ENCODE assay signal across 10 cellular contexts in the genomic region with DNA sequence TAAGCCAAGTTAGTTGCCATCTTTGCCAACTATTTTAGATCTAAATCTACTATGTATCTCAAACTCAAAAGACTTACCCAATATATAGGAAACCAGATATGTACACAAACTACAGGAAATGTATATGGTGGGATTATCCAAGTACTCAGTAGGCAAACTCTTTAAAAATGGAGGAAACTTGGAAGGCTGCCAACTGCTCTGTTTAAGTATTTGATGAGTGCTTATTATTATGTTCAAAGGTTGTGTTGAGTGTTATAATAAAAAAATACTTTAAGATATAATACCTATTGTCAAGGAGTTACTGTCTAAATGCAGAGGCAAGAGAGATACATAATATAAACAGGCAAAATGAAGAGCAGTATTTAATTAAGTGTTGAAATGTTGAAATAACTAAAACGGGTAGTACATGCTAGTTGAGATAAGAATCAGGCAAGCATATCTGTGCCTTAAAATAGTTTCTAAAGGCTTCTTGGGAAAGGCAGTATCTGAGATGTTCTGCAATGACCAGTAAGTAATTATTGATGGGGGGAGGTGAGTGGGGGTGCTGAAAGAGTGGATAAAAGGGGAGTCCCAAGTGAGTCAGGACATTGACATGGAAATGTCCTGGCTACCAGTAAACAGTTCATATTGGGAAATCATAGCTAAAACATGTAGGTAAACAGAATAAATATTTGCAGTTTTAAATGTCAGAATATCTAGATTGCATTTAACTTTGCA. TPM values are rescaled to one million over a fixed set of nuclear protein-coding genes. Genes with fewer than 3 reads are reported as not detected.
DNase-seq lines count a peak whose midpoint lies in the region; ATAC-seq, FAIRE-seq and TF ChIP-seq lines count a peak whose summit lies in the region.
"Had no signal": no experiment of that assay in that cellular context is flagged by ENCODE, and none has a peak within 500 bp of the region (broad histone marks: within the 10 kb centered on the region; RNA-seq: fewer than 3 reads in every experiment).

No MANE protein-coding gene starts in this region.

- in situ Hi-C loops in K562 (cut with MboI): no loop called here

- no peaks in the 10 kb centered on the region for H3K27me3 ChIP-seq in K562 (ENCODE audit: control insufficient read depth in 2 of 2, insufficient read depth in 2 of 2, low read length in 2 of 2)
- H3K27me3 ChIP-seq in osteoblast (ENCODE audit: insufficient read depth, low read length): no peaks in the 10 kb centered on the region
- no peaks in the 10 kb centered on the region for H3K27me3 ChIP-seq in MM.1S (replicated peaks; ENCODE audit: insufficient read depth, low read length)

- H4K20me1 ChIP-seq in K562 (replicated peaks; ENCODE audit: control insufficient read depth, insufficient read depth, low read length) (no peaks in the 10 kb centered on the region), osteoblast (ENCODE audit: insufficient read depth, low read length) (peaks cover 7% of the 10 kb centered on the region), MM.1S (ENCODE audit: insufficient read depth, low read length) (no peaks in the 10 kb centered on the region)

- H3K79me2 ChIP-seq in K562 (ENCODE audit: control insufficient read depth, insufficient read depth, low read length) (no peaks in the 10 kb centered on the region), osteoblast (ENCODE audit: insufficient read depth, low read length) (peaks cover 64% of the 10 kb centered on the region), MM.1S (ENCODE audit: low read length) (no peaks in the 10 kb centered on the region)

- no peaks in the 10 kb centered on the region for H3K9me3 ChIP-seq in K562 (replicated peaks; ENCODE audit: control insufficient read depth, insufficient read depth, low read depth, low read length)
- no peaks in the 10 kb centered on the region for H3K9me3 ChIP-seq in osteoblast (ENCODE audit: low read depth, low read length)
- no peaks in the 10 kb centered on the region for H3K9me3 ChIP-seq in MM.1S (replicated peaks; ENCODE audit: insufficient read depth, low read length)

- no peak overlapping the region for H2AFZ ChIP-seq in K562 (ENCODE audit: low read depth, low read length)
- no peak overlapping the region for H2AFZ ChIP-seq in osteoblast (ENCODE audit: low read length)
- no peak overlapping the region for H2AFZ ChIP-seq in MM.1S (ENCODE audit: low read length)

- POLR2A ChIA-PET in K562 (lab: Yijun Ruan, JAX): interaction anchor here (0.6 kb wide), 1 partner anchor 1305 kb away, joined by 3 read pairs; no protein-coding TSS in a partner anchor

- H3K4me2 ChIP-seq in K562 (ENCODE audit: insufficient read depth, low read length): no peak overlapping the region
- H3K4me2 ChIP-seq in osteoblast (ENCODE audit: insufficient read depth, low read length): no peak overlapping the region
- H3K4me2 ChIP-seq in MM.1S (ENCODE audit: low read depth, low read length): no peak overlapping the region

- H3K9me2 ChIP-seq in MM.1S (replicated peaks; ENCODE audit: insufficient read depth, low read length): no peaks in the 10 kb centered on the region

- TF ChIP-seq RAD21 in K562 (CRISPR knock-in tag; conservative IDR thresholded peaks at IDR 0.05 in 1 of 2, IDR thresholded peaks at IDR 0.05 in 1 of 2): no peak

- H3K27ac ChIP-seq in K562 (ENCODE audit: extremely low read depth, low read depth, low read length) (no peak overlapping the region), osteoblast (ENCODE audit: low read depth, low read length) (peak overlapping the region; percentile 35), MM.1S (ENCODE audit: low read length) (no peak overlapping the region)

- H3K4me1 ChIP-seq in K562 (replicated peaks in 1 of 2; ENCODE audit: control insufficient read depth in 2 of 2, insufficient read depth in 2 of 2, low read length in 2 of 2): peaks cover 0 to 7% of the 10 kb centered on the region in 2 experiments; a peak in 1 of 5 replicates
- H3K4me1 ChIP-seq in osteoblast (ENCODE audit: insufficient read depth, low read length): peaks cover 40% of the 10 kb centered on the region
- H3K4me1 ChIP-seq in MM.1S (ENCODE audit: low read length): no peaks in the 10 kb centered on the region

- ATAC-seq in K562 (no peak), HG03460 (IDR thresholded peaks at IDR 0.05; ENCODE audit: unreplicated experiment) (no peak)

- TF ChIP-seq EP300 in K562 (IDR thresholded peaks at IDR 0.05; ENCODE audit: low read length): no peak

- CTCF ChIA-PET in K562 (lab: Yijun Ruan, JAX; ENCODE audit: low intra/inter-chr PET ratio): no interaction called here

- no peak for TF ChIP-seq POLR2A in K562 (conservative IDR thresholded peaks at IDR 0.05)

- TF ChIP-seq CTCF in K562 (IDR thresholded peaks at IDR 0.05 in 2 of 3, conservative IDR thresholded peaks at IDR 0.05 in 1 of 3; ENCODE audit: insufficient read depth in 2 of 3, low read depth in 1 of 3, low read length in 3 of 3) (no peak), osteoblast (IDR thresholded peaks at IDR 0.05; ENCODE audit: extremely low read depth, low read depth, low read length) (no peak), MM.1S (IDR thresholded peaks at IDR 0.05; ENCODE audit: low read length) (no peak)

- no peak for FAIRE-seq in K562 (lab: Jason Lieb, UNC)

- H3K9me1 ChIP-seq in K562 (ENCODE audit: control insufficient read depth, insufficient read depth, low read length): no peaks in the 10 kb centered on the region

- H3K4me3 ChIP-seq in K562: no peak overlapping the region
- H3K4me3 ChIP-seq in osteoblast (ENCODE audit: insufficient read depth, low read length): no peak overlapping the region
- no peak overlapping the region for H3K4me3 ChIP-seq in MM.1S (ENCODE audit: low read length)

- H3K36me3 ChIP-seq in K562 (ENCODE audit: control insufficient read depth, insufficient read depth, low read length) (no peaks in the 10 kb centered on the region; the same call in 2 of the 3 replicates), osteoblast (ENCODE audit: insufficient read depth, low read length) (peaks cover 54% of the 10 kb centered on the region), MM.1S (replicated peaks; ENCODE audit: insufficient read depth, low read length) (no peaks in the 10 kb centered on the region; the same call in 1 of the 2 replicates)

- H3K9ac ChIP-seq in K562 (ENCODE audit: insufficient read depth in 1 of 2, low read depth in 2 of 2, low read length in 2 of 2) (no peak overlapping the region), MM.1S (ENCODE audit: low read length) (no peak overlapping the region)

- no TSS peak for BruUV-seq in K562 (replicated peaks; lab: Mats Ljungman, UMichigan)

- intact Hi-C loops in K562 (cut with micrococcal nuclease): no loop called here

- 0% methylated on average over 1 of the region's 1 CpG for WGBS in K562 (ENCODE audit: insufficient coverage, low coverage, missing lambda C conversion rate)

- DNase-seq in HCEC 1CT (peak; percentile 56), NCI-H2081 treated with DMSO at 0.1 percent for 48 hours (lab: John Stamatoyannopoulos, UW) (peak; percentile 46), K562 (ENCODE audit: extremely low read depth in 1 of 4, low spot score in 3 of 4) (peak in 1 of 4 experiments; percentile 10), osteoblast (ENCODE audit: insufficient read length, low spot score, missing footprints) (no peak), 8988T (no peak), MM.1S (no peak), GM19240 (ENCODE audit: insufficient read length, low spot score) (no peak)
- DNase-seq: GDM1, retina had no signal

- no peaks in the 10 kb centered on the region for H3F3A ChIP-seq in MM.1S (ENCODE audit: insufficient read depth, low read length)

TF ChIP-seq in K562, 482 proteins besides CTCF, POLR2A, EP300 and RAD21 (continues in another document):
- TF ChIP-seq CHD4 (IDR thresholded peaks at IDR 0.05; ENCODE audit: insufficient read depth, insufficient replicate concordance, low read depth, low read length, poor library complexity, severe bottlenecking): no peak
- TF ChIP-seq SRSF9 (IDR thresholded peaks at IDR 0.05; ENCODE audit: borderline replicate concordance, low read depth, low read length): no peak

RNA-seq across cellular contexts. Expression of gene DST, which starts 6.5 kb away (rescaled TPM):
- total RNA-seq in K562 (2011; cell fraction: chromatin; rRNA removed; ENCODE audit: low replicate concordance): 25.4 and 91.0 TPM in 2 replicates
- 14.0 and 27.6 TPM in 2 replicates for total RNA-seq in K562 (2011; cell fraction: nucleolus; rRNA removed)
- 41.6 and 57.9 TPM in 2 replicates for total RNA-seq in K562 (2011; cell fraction: nucleoplasm; rRNA removed)
- total RNA-seq in K562 (2014; rRNA removed) (14.6 and 16.2 TPM in 2 replicates), K562 (2014; rRNA removed; fragmentation: Illumina TruSeq; extraction: Trizol) (21.9 and 24.6 TPM in 2 replicates), K562 (2015; rRNA removed; fragmentation: Illumina TruSeq; extraction: Trizol) (15.3 and 15.6 TPM in 2 replicates), K562 (2021) (20.3 and 21.8 TPM in 2 replicates), osteoblast (486 and 573 TPM in 2 replicates)
- polyA plus RNA-seq in K562 (2011; rRNA removed) (3.5 and 6.7 TPM in 2 replicates), K562 (2014; fragmentation: Illumina TruSeq; extraction: Trizol) (11.5 and 13.3 TPM in 2 replicates), K562 (2014; fragmentation: Nextera tagmentation; extraction: Ambion mirVana) (1 to 10 TPM; 5.2 to 5.7 TPM), K562 (2014; rRNA removed) (10.5 and 10.9 TPM in 2 replicates)
- polyA plus RNA-seq in K562 (2011; cell fraction: cytosol; rRNA removed): 2.0 and 3.9 TPM in 2 replicates
- polyA plus RNA-seq in K562 (2011; cell fraction: nucleus; rRNA removed): 11.3 and 29.1 TPM in 2 replicates
- polyA plus RNA-seq in K562 (2012): 10.0 and 20.2 TPM in 2 replicates
- polyA minus RNA-seq in K562 (2011; rRNA and poly(A)+ RNA removed): 25.1 and 32.6 TPM in 2 replicates
- polyA minus RNA-seq in K562 (2011; cell fraction: cytosol; rRNA and poly(A)+ RNA removed): 5.7 and 9.4 TPM in 2 replicates
- 38.4 and 44.3 TPM in 2 replicates for polyA minus RNA-seq in K562 (2011; cell fraction: nucleus; rRNA and poly(A)+ RNA removed)

Comparison
In these comparisons a context has a peak if more than half of its experiments do, and no peak if none do; other contexts are left out.
1. DNase-seq: peak in HCEC 1CT (single experiment) and NCI-H2081 treated with DMSO at 0.1 percent for 48 hours (single experiment); none in osteoblast (single experiment), 8988T (single experiment), MM.1S (single experiment) and GM19240 (single experiment).